7 cellular contexts compared by ENCODE assay signal in the genomic region with DNA sequence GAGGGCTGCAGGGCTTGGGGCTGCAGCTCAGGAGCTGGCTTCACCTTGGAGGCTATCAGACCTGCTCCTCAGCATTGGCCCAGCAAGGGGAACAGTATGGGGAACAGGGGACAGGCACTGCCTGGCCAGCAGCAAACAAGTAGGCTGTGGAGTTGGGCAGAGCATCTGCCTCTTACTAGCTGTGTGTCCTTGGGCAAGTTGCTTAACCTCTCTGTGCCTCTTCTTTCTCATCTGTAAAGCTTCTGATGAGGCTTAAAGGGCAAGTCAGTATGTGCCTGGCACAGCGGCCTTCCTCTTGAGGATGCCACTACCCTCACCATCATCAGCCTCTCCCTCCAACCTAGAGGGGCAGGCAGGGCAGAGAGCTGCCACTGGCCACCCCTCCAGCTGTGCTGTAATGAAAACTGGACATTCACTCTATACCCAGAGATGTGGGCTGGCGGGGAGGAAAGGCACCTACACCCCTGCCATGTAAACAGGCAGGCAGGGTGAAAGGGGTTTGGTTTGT. TPM values are rescaled to one million over a fixed set of nuclear protein-coding genes. Genes with fewer than 3 reads are reported as not detected.
A peak's percentile ranks its signal among the peaks of the same experiment; 100 is the strongest.
DNase-seq lines count a peak whose midpoint lies in the region; ATAC-seq and TF ChIP-seq lines count a peak whose summit lies in the region.

No MANE protein-coding gene starts in this region.

- H3K79me2 ChIP-seq in H9 (ENCODE audit: insufficient read depth, low read length) (no peaks in the 10 kb centered on the region), smooth muscle cell (ENCODE audit: low read depth) (no peaks in the 10 kb centered on the region)

- H2BK15ac ChIP-seq in H9 (ENCODE audit: low read depth, low read length): no peak overlapping the region

- no peak overlapping the region for H3K14ac ChIP-seq in H9 (ENCODE audit: insufficient read depth, low read length)

- TF ChIP-seq CTCF in H9 (conservative IDR thresholded peaks at IDR 0.05) (no peak), VCaP (conservative IDR thresholded peaks at IDR 0.05) (no peak), right atrium auricular region (IDR thresholded peaks at IDR 0.05) (no peak), smooth muscle cell (IDR thresholded peaks at IDR 0.05; ENCODE audit: borderline replicate concordance, insufficient read depth, poor library complexity, severe bottlenecking) (no peak)

- H3K56ac ChIP-seq in H9 (ENCODE audit: insufficient read length, low read depth, low read length): no peak overlapping the region

- H3K27ac Mint-ChIP-seq in H9: peak overlapping the region in 1 of 3 experiments; percentile 67; a peak in 2 of 7 replicates

- peak overlapping the region in 1 of 2 donors; percentile 53 for H3K4me3 ChIP-seq in right atrium auricular region
- H3K4me3 ChIP-seq in smooth muscle cell: peak overlapping the region; percentile 52

- WGBS in H9 (ENCODE audit: extremely low coverage, insufficient read length, low lambda C conversion rate): no CpG with 5 or more reads among the region's 2 CpGs
- WGBS in smooth muscle cell (ENCODE audit: low lambda C conversion rate): 98% methylated on average over 2 of the region's 2 CpGs

- no peak for DNase-seq in H9
- DNase-seq in right atrium auricular region (ENCODE audit: low spot score): no peak
- no peak for DNase-seq in smooth muscle cell (lab: John Stamatoyannopoulos, UW; ENCODE audit: unreplicated experiment)
- no peak for DNase-seq in AG08396 (ENCODE audit: low spot score)
- DNase-seq in DMS53 treated with DMSO at 0.1 percent for 48 hours (lab: John Stamatoyannopoulos, UW; ENCODE audit: unreplicated experiment): no peak

- no peak overlapping the region for H2BK12ac ChIP-seq in H9 (ENCODE audit: insufficient read length, low read depth, low read length)

- no peak overlapping the region for H4K8ac ChIP-seq in H9 (replicated peaks; ENCODE audit: insufficient read length, low read depth, low read length)

- no peak overlapping the region for H3T11ph ChIP-seq in H9 (ENCODE audit: low read length)

- no peak overlapping the region for H2BK5ac ChIP-seq in H9 (ENCODE audit: insufficient read length, low read length)

- H4K91ac ChIP-seq in H9 (ENCODE audit: insufficient read length, low read depth, low read length): no peak overlapping the region

- H3K27me3 Mint-ChIP-seq in H9 (ENCODE audit: low read depth): peaks cover 66% of the 10 kb centered on the region

- H3K27ac ChIP-seq in H9 (ENCODE audit: insufficient read length, low read depth, low read length): no peak overlapping the region
- H3K27ac ChIP-seq in VCaP: peak overlapping the region; percentile 82
- H3K27ac ChIP-seq in right atrium auricular region: peak overlapping the region; percentile 46 to 76
- H3K27ac ChIP-seq in smooth muscle cell (ENCODE audit: low read depth): no peak overlapping the region

- no peak overlapping the region for H3K4ac ChIP-seq in H9 (ENCODE audit: low read depth, low read length)

- H3K4me1 ChIP-seq in H9 (ENCODE audit: insufficient read depth, low read length): no peaks in the 10 kb centered on the region
- peaks cover 0 to 35% of the 10 kb centered on the region in 2 donors for H3K4me1 ChIP-seq in right atrium auricular region
- H3K4me1 ChIP-seq in smooth muscle cell (ENCODE audit: low read depth): peaks cover 8% of the 10 kb centered on the region

- H3K9me3 Mint-ChIP-seq in H9: peaks cover 0 to 2% of the 10 kb centered on the region in 2 experiments; a peak in 2 of 5 replicates

- H3K27me3 ChIP-seq in H9 (ENCODE audit: insufficient read depth, low read length): no peaks in the 10 kb centered on the region; the same call in 1 of the 2 replicates
- no peaks in the 10 kb centered on the region for H3K27me3 ChIP-seq in right atrium auricular region
- H3K27me3 ChIP-seq in smooth muscle cell (ENCODE audit: low read depth): no peaks in the 10 kb centered on the region

- no peak overlapping the region for H2BK20ac ChIP-seq in H9 (ENCODE audit: low read depth, low read length, poor library complexity, severe bottlenecking)

- no peak for ATAC-seq in HG03460 (IDR thresholded peaks at IDR 0.05; ENCODE audit: unreplicated experiment)

- H3K4me2 ChIP-seq in H9 (ENCODE audit: insufficient read depth, insufficient read length, low read length) (peak overlapping the region; percentile 20), smooth muscle cell (peak overlapping the region; percentile 95)

- no peak overlapping the region for H2BK120ac ChIP-seq in H9 (ENCODE audit: low read depth, low read length, poor library complexity, severe bottlenecking)

- peak overlapping the region; percentile 65 to 69 for H3K4me3 Mint-ChIP-seq in H9

- no peaks in the 10 kb centered on the region for H3K36me3 ChIP-seq in right atrium auricular region
- H3K36me3 ChIP-seq in smooth muscle cell (ENCODE audit: low read depth): no peaks in the 10 kb centered on the region

- H3K4me1 Mint-ChIP-seq in H9: peaks cover 13 to 14% of the 10 kb centered on the region in 2 experiments

- no peak overlapping the region for H2AFZ ChIP-seq in H9 (ENCODE audit: low read length)
- no peak overlapping the region for H2AFZ ChIP-seq in smooth muscle cell (ENCODE audit: low read depth)

- no peaks in the 10 kb centered on the region for H3K79me1 ChIP-seq in H9 (ENCODE audit: insufficient read depth, low read depth, low read length, poor library complexity, severe bottlenecking)

- no peaks in the 10 kb centered on the region for H3K23me2 ChIP-seq in H9 (ENCODE audit: insufficient read length, low read depth, low read length, poor library complexity, severe bottlenecking)

- H4K5ac ChIP-seq in H9 (ENCODE audit: insufficient read length, low read depth, low read length): no peak overlapping the region

- H3K36me3 Mint-ChIP-seq in H9 (ENCODE audit: insufficient read depth in 1 of 3, low read depth in 3 of 3): no peaks in the 10 kb centered on the region; a peak in 1 of 7 replicates

- H3K9me3 ChIP-seq in H9 (ENCODE audit: control insufficient read depth, low read depth, low read length) (peaks cover 4% of the 10 kb centered on the region), right atrium auricular region (no peaks in the 10 kb centered on the region), smooth muscle cell (replicated peaks; ENCODE audit: low read depth) (no peaks in the 10 kb centered on the region)

- no peak overlapping the region for H2AK5ac ChIP-seq in H9 (ENCODE audit: insufficient read length, low read length)

- peaks cover under 1% of the 10 kb centered on the region for H3F3A ChIP-seq in smooth muscle cell (ENCODE audit: low read depth)

- no peak overlapping the region for H3K23ac ChIP-seq in H9 (ENCODE audit: insufficient read length, low read depth, low read length)

- H3K9ac ChIP-seq in H9 (ENCODE audit: extremely low read depth, insufficient read length, low read length) (no peak overlapping the region), smooth muscle cell (ENCODE audit: low read depth) (no peak overlapping the region)

- H3K18ac ChIP-seq in H9 (ENCODE audit: insufficient read length, low read depth, low read length): no peak overlapping the region

- no peaks in the 10 kb centered on the region for H4K20me1 ChIP-seq in H9 (ENCODE audit: control insufficient read depth, insufficient read depth, insufficient read length)
- no peaks in the 10 kb centered on the region for H4K20me1 ChIP-seq in smooth muscle cell (ENCODE audit: low read depth)

RNA-seq across cellular contexts. Expression of a gene that starts 7.5 kb away (rescaled TPM):
- total RNA-seq in H9 (2021) (15.4 and 17.8 TPM in 2 replicates), right atrium auricular region (10 to 100 TPM; 17.2 to 28.7 TPM), smooth muscle cell (171 and 194 TPM in 2 replicates)
- polyA plus RNA-seq in smooth muscle cell: 303 and 392 TPM in 2 replicates

RNA-seq across cellular contexts. Expression of a gene that starts 36.1 kb away (rescaled TPM):
- total RNA-seq in H9 (2021) (41.5 and 42.8 TPM in 2 replicates), right atrium auricular region (1 to 10 TPM; 1.8 to 2.6 TPM), smooth muscle cell (11.0 and 21.8 TPM in 2 replicates)
- polyA plus RNA-seq in smooth muscle cell: 89.3 and 90.7 TPM in 2 replicates

Comparison
In these comparisons a context has a peak if more than half of its experiments do, and no peak if none do; other contexts are left out.
1. H3K27ac ChIP-seq: peak in VCaP (single experiment) and right atrium auricular region (2 of 2); none in H9 (single experiment) and smooth muscle cell (single experiment).